31 cellular contexts compared by ENCODE assay signal in the genomic region with DNA sequence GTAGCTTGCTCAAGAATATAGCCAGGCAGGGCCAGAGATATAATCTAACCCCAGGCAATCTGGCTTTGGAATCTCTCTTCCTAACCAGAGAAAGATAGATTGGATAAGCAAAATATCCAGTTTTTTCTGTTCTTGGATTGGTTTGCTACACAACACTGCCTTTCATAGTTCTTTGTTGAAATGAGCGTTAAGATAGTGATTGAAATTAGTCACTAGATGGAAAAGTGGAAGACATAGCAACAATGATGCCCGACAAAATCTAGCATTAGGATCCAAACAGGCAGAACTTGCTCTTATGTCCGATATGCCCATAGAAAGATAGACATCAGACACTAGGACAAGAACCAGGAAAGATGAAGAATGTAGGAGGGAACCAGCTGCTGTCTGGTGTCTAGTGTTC.
DNase-seq lines count a peak whose midpoint lies in the region; ATAC-seq and FAIRE-seq lines count a peak whose summit lies in the region.
"Had no signal": no experiment of that assay in that cellular context is flagged by ENCODE, and none has a peak within 500 bp of the region (broad histone marks: within the 10 kb centered on the region; RNA-seq: fewer than 3 reads in every experiment).

No MANE protein-coding gene starts in this region.

- no peak overlapping the region for H2BK12ac ChIP-seq in trophoblast cell (ENCODE audit: low read length)

- H3K79me2 ChIP-seq in trophoblast cell (ENCODE audit: control insufficient read depth, insufficient read depth, low read length, poor library complexity) = no peaks in the 10 kb centered on the region

- H3K27ac ChIP-seq in trophoblast cell (ENCODE audit: low read depth, low read length) = no peak overlapping the region
- H3K27ac ChIP-seq: 22Rv1; A549; BLaER1; BLaER1 treated with 17β-estradiol and CSF1 and Interleukin-3, amounts not matched to agents 10 nM and 100 nM; C4-2B had no signal

- DNase-seq in trophoblast cell (peak; percentile 61 to 83), urothelium cell line (ENCODE audit: low spot score) (no peak)
- DNase-seq: 8988T; ACHN; AML-193; BE2C; C1 segment of cervical spinal cord; Caco-2; Calu3; CD4-positive, alpha-beta memory T cell; CD4-positive, alpha-beta T cell; CD4-positive, CD25-positive, alpha-beta regulatory T cell; CD8-positive, alpha-beta memory T cell; CD8-positive, alpha-beta T cell; COR-L47; DMS 273 treated with DMSO at 0.1 percent for 48 hours; DMS153; DMS53; DMS79; DMS79 treated with DMSO at 0.1 percent for 48 hours; DND-41; EL had no signal

- no peaks in the 10 kb centered on the region for H3K79me1 ChIP-seq in trophoblast cell (ENCODE audit: low read length)

- H3K36me3 ChIP-seq in trophoblast cell (ENCODE audit: control insufficient read depth in 1 of 2, insufficient read depth in 2 of 2, low read length in 2 of 2) = no peaks in the 10 kb centered on the region
- H3K36me3 ChIP-seq: BE2C; BLaER1; BLaER1 treated with 17β-estradiol and CSF1 and Interleukin-3, amounts not matched to agents 10 nM and 100 nM had no signal

- no peaks in the 10 kb centered on the region for H3K9me3 ChIP-seq in trophoblast cell (ENCODE audit: insufficient read depth, low read depth, low read length)
- H3K9me3 ChIP-seq: A549, BE2C, Caco-2 had no signal

- no peak overlapping the region for H3K4me2 ChIP-seq in trophoblast cell (ENCODE audit: low read length)
- H3K4me2 ChIP-seq: A549; BLaER1; BLaER1 treated with 17β-estradiol and CSF1 and Interleukin-3, amounts not matched to agents 10 nM and 100 nM had no signal

- H2AFZ ChIP-seq in trophoblast cell (ENCODE audit: insufficient read depth, low read length, poor library complexity) = no peak overlapping the region

- H2AK5ac ChIP-seq in trophoblast cell (ENCODE audit: low read length) = no peak overlapping the region

- H4K8ac ChIP-seq in trophoblast cell (ENCODE audit: low read depth, low read length) = no peak overlapping the region

- no peak overlapping the region for H2BK120ac ChIP-seq in trophoblast cell (ENCODE audit: insufficient read depth, low read length, poor library complexity)

- no peak overlapping the region for H4K91ac ChIP-seq in trophoblast cell (ENCODE audit: low read depth, low read length)

- no CpG with 5 or more reads among the region's 3 CpGs for WGBS in trophoblast cell (ENCODE audit: extremely low coverage, insufficient coverage, insufficient read length)

- ATAC-seq in GM18873 (IDR thresholded peaks at IDR 0.05; ENCODE audit: low FRiP score, unreplicated experiment) (no peak), HG02610 (IDR thresholded peaks at IDR 0.05; ENCODE audit: unreplicated experiment) (no peak)
- ATAC-seq: A549; CD8-positive, alpha-beta T cell had no signal

- H3K14ac ChIP-seq in trophoblast cell (ENCODE audit: low read length) = no peak overlapping the region

- H3K23ac ChIP-seq in trophoblast cell (ENCODE audit: low read length) = no peak overlapping the region

- no peak overlapping the region for H3K18ac ChIP-seq in trophoblast cell (ENCODE audit: low read length)

- no peaks in the 10 kb centered on the region for H3K27me3 ChIP-seq in trophoblast cell (ENCODE audit: insufficient read depth, low read length)
- H3K27me3 ChIP-seq: BE2C; BLaER1; BLaER1 treated with 17β-estradiol and CSF1 and Interleukin-3, amounts not matched to agents 10 nM and 100 nM had no signal

- H2BK5ac ChIP-seq in trophoblast cell (ENCODE audit: low read depth, low read length, poor library complexity) = no peak overlapping the region

- no peak overlapping the region for H3K9ac ChIP-seq in trophoblast cell (ENCODE audit: low read length)
- H3K9ac ChIP-seq: BLaER1; BLaER1 treated with 17β-estradiol and CSF1 and Interleukin-3, amounts not matched to agents 10 nM and 100 nM had no signal

- no peak overlapping the region for H4K12ac ChIP-seq in trophoblast cell (ENCODE audit: low read depth, low read length)

- peak; percentile 13 for FAIRE-seq in urothelium cell line (lab: Jason Lieb, UNC)
- FAIRE-seq: A204.1, A549, D721Med had no signal

- H3K4ac ChIP-seq in trophoblast cell (ENCODE audit: low read depth, low read length) = no peak overlapping the region

- H3K4me1 ChIP-seq in trophoblast cell (ENCODE audit: control insufficient read depth in 1 of 2, insufficient read depth in 2 of 2, low read length in 2 of 2) = no peaks in the 10 kb centered on the region
- H3K4me1 ChIP-seq: A549; BE2C; BLaER1; BLaER1 treated with 17β-estradiol and CSF1 and Interleukin-3, amounts not matched to agents 10 nM and 100 nM; Caco-2 had no signal

- H3K4me3 ChIP-seq in trophoblast cell (ENCODE audit: low read depth, low read length) = no peak overlapping the region
- H3K4me3 ChIP-seq: A549; BLaER1; BLaER1 treated with 17β-estradiol and CSF1 and Interleukin-3, amounts not matched to agents 10 nM and 100 nM had no signal
